Comparison of ENCODE assay signal across 25 cellular contexts in genomic region chr16:79379083-79379482, GRCh38.
"Had no signal": no experiment of that assay in that cellular context is flagged by ENCODE, and none has a peak within 500 bp of the region (broad histone marks: within the 10 kb centered on the region; RNA-seq: fewer than 3 reads in every experiment).

No MANE protein-coding gene starts in this region.

- DNase-seq: colonic mucosa; effector CD8-positive, alpha-beta T cell; endodermal cell; esophagus squamous epithelium; kidney; mucosa of descending colon; naive B cell; pancreas; retina; right lobe of liver; small intestine; stimulated activated CD4-positive, alpha-beta T cell treated with anti-CD3 and anti-CD28 coated beads, Interleukin-15, amount 100 ng/mL, for 24 hours; stimulated activated CD4-positive, alpha-beta T cell treated with anti-CD3 and anti-CD28 coated beads, Interleukin-2, amount 100 ng/mL, for 48 hours; stimulated activated naive B cell treated with anti-CD40 and anti-IgM and Interleukin-4, amounts not matched to agents 10 μg/mL and 1 μg/mL and 100 μg/mL, for 72 hours; upper lobe of left lung had no signal

- H3K4me3 Mint-ChIP-seq: dendritic cell treated with granulocyte-macrophage colony-stimulating factor and Interleukin-4, amounts not matched to agents 40 ng/mL and 50 ng/mL, for 4 days; endodermal cell; memory B cell; naive B cell; natural killer cell treated with Interleukin-12 subunit alpha and Interleukin-12 subunit beta and Interleukin-15 and Interleukin-18, amount 100 ng/mL, for 72 hours; neural crest cell; stimulated activated naive B cell treated with anti-CD40 and anti-IgM and Interleukin-4, amounts not matched to agents 10 μg/mL and 1 μg/mL and 100 μg/mL, for 72 hours; stimulated activated naive CD8-positive, alpha-beta T cell treated with anti-CD3 and anti-CD28 coated beads, Interleukin-15, Interleukin-2, amounts not matched to agents 100 ng/mL and 50 ng/mL, for 24 hours had no signal

- H3K36me3 ChIP-seq: colonic mucosa, esophagus squamous epithelium, neutrophil, pancreas, right lobe of liver, thoracic aorta, tibial nerve, upper lobe of left lung had no signal

- H3K27ac Mint-ChIP-seq: dendritic cell treated with granulocyte-macrophage colony-stimulating factor and Interleukin-4, amounts not matched to agents 40 ng/mL and 50 ng/mL, for 4 days; endodermal cell; memory B cell; naive B cell; stimulated activated naive B cell treated with anti-CD40 and anti-IgM and Interleukin-4, amounts not matched to agents 10 μg/mL and 1 μg/mL and 100 μg/mL, for 72 hours; stimulated activated naive CD8-positive, alpha-beta T cell treated with anti-CD3 and anti-CD28 coated beads, Interleukin-15, Interleukin-2, amounts not matched to agents 100 ng/mL and 50 ng/mL, for 24 hours had no signal

- H3K27me3 ChIP-seq: colonic mucosa, right lobe of liver, tibial nerve, upper lobe of left lung had no signal

- H3K4me1 Mint-ChIP-seq: endodermal cell had no signal

- H3K27ac ChIP-seq: colonic mucosa, neutrophil, pancreas, right lobe of liver, thoracic aorta, tibial nerve, upper lobe of left lung had no signal

- H3K9me3 ChIP-seq: colonic mucosa, mucosa of descending colon, neutrophil, pancreas, right lobe of liver, thoracic aorta, upper lobe of left lung had no signal

- H3K4me3 ChIP-seq: colonic mucosa, esophagus squamous epithelium, lung, mucosa of descending colon, pancreas, right lobe of liver, thoracic aorta, tibial nerve, upper lobe of left lung had no signal

- ATAC-seq: left lobe of liver; mucosa of descending colon; natural killer cell treated with Interleukin-12 subunit alpha and Interleukin-12 subunit beta and Interleukin-15 and Interleukin-18, amount 100 ng/mL, for 72 hours; pancreas; stimulated activated naive B cell treated with anti-CD40 and anti-IgM and Interleukin-4, amounts not matched to agents 10 μg/mL and 1 μg/mL and 100 μg/mL, for 72 hours had no signal

- H3K4me1 ChIP-seq: colonic mucosa, pancreas had no signal

- H3K36me3 Mint-ChIP-seq: memory B cell; stimulated activated naive B cell treated with anti-CD40 and anti-IgM and Interleukin-4, amounts not matched to agents 10 μg/mL and 1 μg/mL and 100 μg/mL, for 72 hours had no signal

- H3K9me3 Mint-ChIP-seq: dendritic cell treated with granulocyte-macrophage colony-stimulating factor and Interleukin-4, amounts not matched to agents 40 ng/mL and 50 ng/mL, for 4 days had no signal
